Comparison of ENCODE assay signal across 26 cellular contexts in genomic region chr5:14220642-14221041, GRCh38.
A peak's percentile ranks its signal among the peaks of the same experiment; 100 is the strongest.
DNase-seq lines count a peak whose midpoint lies in the region; ATAC-seq, FAIRE-seq and TF ChIP-seq lines count a peak whose summit lies in the region.
"Had no signal": no experiment of that assay in that cellular context is flagged by ENCODE, and none has a peak within 500 bp of the region (broad histone marks: within the 10 kb centered on the region; RNA-seq: fewer than 3 reads in every experiment).

No MANE protein-coding gene starts in this region.

- H3K27me3 Mint-ChIP-seq in endothelial cell (ENCODE audit: unreplicated experiment) (peaks cover 1% of the 10 kb centered on the region), nephron (ENCODE audit: low read depth) (no peaks in the 10 kb centered on the region)
- H3K27me3 Mint-ChIP-seq: dendritic cell treated with granulocyte-macrophage colony-stimulating factor and Interleukin-4, amounts not matched to agents 40 ng/mL and 50 ng/mL, for 4 days had no signal

- H3K4me3 Mint-ChIP-seq in endothelial cell (ENCODE audit: unreplicated experiment) (no peak overlapping the region), nephron (no peak overlapping the region)
- H3K4me3 Mint-ChIP-seq: activated naive CD4-positive, alpha-beta T cell treated with anti-CD3 and anti-CD28 coated beads for 36 hours; CD8-positive, alpha-beta memory T cell; dendritic cell treated with granulocyte-macrophage colony-stimulating factor and Interleukin-4, amounts not matched to agents 40 ng/mL and 50 ng/mL, for 4 days; T-cell had no signal

- H3K36me3 Mint-ChIP-seq in endothelial cell (ENCODE audit: low read depth, unreplicated experiment) (no peaks in the 10 kb centered on the region), nephron (ENCODE audit: low read depth) (no peaks in the 10 kb centered on the region)
- H3K36me3 Mint-ChIP-seq: CD8-positive, alpha-beta memory T cell; T-cell had no signal

- intact Hi-C loops in heart right ventricle (cut with DNase I), result loop anchor here in 1 of 10 donors (5.0 kb wide), 1 partner anchor 42 kb away; no protein-coding TSS in a partner anchor

- FAIRE-seq in frontal cortex (lab: Jason Lieb, UNC), result no peak
- FAIRE-seq: bronchial epithelial cell, endometrium had no signal

- DNase-seq in cardiac muscle cell (ENCODE audit: low read depth in 1 of 2, low spot score in 1 of 2), result no peak
- no peak for DNase-seq in heart right ventricle
- no peak for DNase-seq in endothelial cell (ENCODE audit: low spot score)
- no peak for DNase-seq in frontal cortex (ENCODE audit: low spot score in 2 of 2)
- no peak for DNase-seq in NCI-H345 (lab: John Stamatoyannopoulos, UW)
- no peak for DNase-seq in AML-193 (lab: John Stamatoyannopoulos, UW)
- no peak for DNase-seq in activated gamma-delta T cell (lab: John Stamatoyannopoulos, UW)
- DNase-seq: activated CD8-positive, alpha-beta memory T cell treated with anti-CD3 and anti-CD28 coated beads for 24 hours; activated naive CD4-positive, alpha-beta T cell treated with anti-CD3 and anti-CD28 coated beads for 36 hours; activated T-cell treated with anti-CD3 and anti-CD28 coated beads, Interleukin-2, amount 50 U/mL, for 48 hours; amniotic stem cell; CD8-positive, alpha-beta memory T cell; DMS153; naive thymus-derived CD4-positive, alpha-beta T cell; NCI-H524; NK-92 treated with Interleukin-12 subunit alpha and Interleukin-12 subunit beta, amount 100 ng/mL, for 24 hours; Peyer's patch; stimulated activated CD4-positive, alpha-beta T cell treated with anti-CD3 and anti-CD28 coated beads, Interleukin-4, amount 100 ng/mL, for 24 hours; stimulated activated naive CD4-positive, alpha-beta T cell; T-cell had no signal

- H3K9me3 Mint-ChIP-seq in endothelial cell (ENCODE audit: unreplicated experiment) (no peaks in the 10 kb centered on the region), nephron (no peaks in the 10 kb centered on the region)
- H3K9me3 Mint-ChIP-seq: activated naive CD4-positive, alpha-beta T cell treated with anti-CD3 and anti-CD28 coated beads for 36 hours; dendritic cell treated with granulocyte-macrophage colony-stimulating factor and Interleukin-4, amounts not matched to agents 40 ng/mL and 50 ng/mL, for 4 days; T-cell had no signal

- H3K9me3 ChIP-seq in cardiac muscle cell (ENCODE audit: low read depth) (no peaks in the 10 kb centered on the region), heart right ventricle (no peaks in the 10 kb centered on the region)
- H3K9me3 ChIP-seq: Peyer's patch, thoracic aorta had no signal

- 94 to 97% methylated on average over 1 of the region's 1 CpG for WGBS in heart right ventricle, 2 donors

- peak overlapping the region; percentile 55 for H3K27ac Mint-ChIP-seq in endothelial cell (ENCODE audit: unreplicated experiment)
- H3K27ac Mint-ChIP-seq in nephron, result peak overlapping the region; percentile 37 to 82 (median 73)
- H3K27ac Mint-ChIP-seq: activated naive CD4-positive, alpha-beta T cell treated with anti-CD3 and anti-CD28 coated beads for 36 hours; dendritic cell treated with granulocyte-macrophage colony-stimulating factor and Interleukin-4, amounts not matched to agents 40 ng/mL and 50 ng/mL, for 4 days; naive thymus-derived CD4-positive, alpha-beta T cell; T-cell had no signal

- TF ChIP-seq CTCF in cardiac muscle cell (IDR thresholded peaks at IDR 0.05; ENCODE audit: low read depth, low read length) (no peak), heart right ventricle (IDR thresholded peaks at IDR 0.05) (no peak), endothelial cell (IDR thresholded peaks at IDR 0.05; ENCODE audit: unreplicated experiment) (no peak), nephron (IDR thresholded peaks at IDR 0.05; ENCODE audit: unreplicated experiment in 3 of 3) (no peak)

- H3K4me1 Mint-ChIP-seq in endothelial cell (ENCODE audit: unreplicated experiment) (peaks cover 88% of the 10 kb centered on the region), nephron (peaks cover 76% of the 10 kb centered on the region)

- peak overlapping the region; percentile 40 for H3K27ac ChIP-seq in cardiac muscle cell
- peak overlapping the region in 4 of 10 donors; percentile 13 to 50 (median 27) for H3K27ac ChIP-seq in heart right ventricle
- H3K27ac ChIP-seq: 22Rv1 had no signal

- H3K4me3 ChIP-seq in cardiac muscle cell (no peak overlapping the region), heart right ventricle (no peak overlapping the region)
- H3K4me3 ChIP-seq: Peyer's patch, thoracic aorta had no signal

- H3K4me1 ChIP-seq in cardiac muscle cell (ENCODE audit: low read depth), result peaks cover 37% of the 10 kb centered on the region
- peaks cover 7 to 93% (median 74%) of the 10 kb centered on the region in 9 donors for H3K4me1 ChIP-seq in heart right ventricle

- no peaks in the 10 kb centered on the region for H3K36me3 ChIP-seq in cardiac muscle cell
- H3K36me3 ChIP-seq in heart right ventricle, result no peaks in the 10 kb centered on the region
- H3K36me3 ChIP-seq: Peyer's patch, thoracic aorta had no signal

- H3K27me3 ChIP-seq in cardiac muscle cell (no peaks in the 10 kb centered on the region), heart right ventricle (no peaks in the 10 kb centered on the region)
- H3K27me3 ChIP-seq: Peyer's patch had no signal

- ATAC-seq in heart right ventricle, result no peak
- ATAC-seq: naive thymus-derived CD4-positive, alpha-beta T cell; T-cell had no signal
